Comparison of ENCODE assay signal across 16 cellular contexts in the genomic region with DNA sequence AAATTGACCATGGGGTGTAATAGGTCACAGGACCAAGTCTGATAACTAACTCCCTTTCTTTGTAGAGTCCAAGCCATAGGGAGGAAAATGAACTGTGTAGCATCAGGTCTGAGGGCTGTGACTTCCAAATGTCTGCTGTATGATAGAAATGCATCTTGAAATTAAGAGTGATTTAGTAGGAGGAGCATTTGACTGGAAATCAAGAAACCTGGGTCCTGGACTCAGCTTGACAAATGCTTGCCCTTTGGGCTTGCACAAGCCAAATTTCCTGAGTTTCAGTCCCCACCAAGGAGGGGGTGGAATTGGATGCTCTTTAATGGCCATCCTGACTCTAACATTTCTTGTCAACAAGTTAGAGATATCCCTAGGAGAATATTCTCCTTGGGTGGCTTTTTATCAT.
DNase-seq lines count a peak whose midpoint lies in the region; ATAC-seq and TF ChIP-seq lines count a peak whose summit lies in the region.
"Had no signal": no experiment of that assay in that cellular context is flagged by ENCODE, and none has a peak within 500 bp of the region (broad histone marks: within the 10 kb centered on the region; RNA-seq: fewer than 3 reads in every experiment).

No MANE protein-coding gene starts in this region.

- no peak for ATAC-seq in upper lobe of right lung
- no peak for ATAC-seq in GM18858 (IDR thresholded peaks at IDR 0.05; ENCODE audit: unreplicated experiment)
- ATAC-seq: effector memory CD8-positive, alpha-beta T cell; stimulated activated naive CD8-positive, alpha-beta T cell treated with anti-CD3 and anti-CD28 coated beads, Interleukin-15, Interleukin-2, amounts not matched to agents 100 U/mL and 50 U/mL, for 24 hours had no signal

- peak overlapping the region; percentile 87 for H3K4me2 ChIP-seq in osteoblast (ENCODE audit: insufficient read depth, low read length)

- H3K4me1 ChIP-seq in osteoblast (ENCODE audit: insufficient read depth, low read length) = peaks cover 61% of the 10 kb centered on the region
- peaks cover 21% of the 10 kb centered on the region for H3K4me1 ChIP-seq in upper lobe of right lung
- H3K4me1 ChIP-seq: HAP-1 had no signal

- H3K27me3 ChIP-seq in osteoblast (ENCODE audit: insufficient read depth, low read length) (no peaks in the 10 kb centered on the region), upper lobe of right lung (no peaks in the 10 kb centered on the region)

- TF ChIP-seq CTCF in astrocyte of the cerebellum (IDR thresholded peaks at IDR 0.05; ENCODE audit: low read depth, low read length, missing control alignments) (no peak), fibroblast of pulmonary artery (IDR thresholded peaks at IDR 0.05; ENCODE audit: low read length, missing control alignments) (no peak), osteoblast (IDR thresholded peaks at IDR 0.05; ENCODE audit: extremely low read depth, low read depth, low read length) (no peak), upper lobe of right lung (IDR thresholded peaks at IDR 0.05) (no peak)

- no peaks in the 10 kb centered on the region for H3K36me3 Mint-ChIP-seq in activated CD4-positive, alpha-beta T cell treated with anti-CD3 and anti-CD28 coated beads, Interleukin-2, amount 10 ng/mL, durations not matched to agents 7 days and 5 days (ENCODE audit: low read depth)
- H3K36me3 Mint-ChIP-seq: activated naive CD8-positive, alpha-beta T cell had no signal

- intact Hi-C loops in upper lobe of right lung (cut with DNase I) = no loop called here

- no peaks in the 10 kb centered on the region for H4K20me1 ChIP-seq in osteoblast (ENCODE audit: insufficient read depth, low read length)

- H3K27me3 Mint-ChIP-seq in activated CD4-positive, alpha-beta T cell treated with anti-CD3 and anti-CD28 coated beads, Interleukin-2, amount 10 ng/mL, durations not matched to agents 7 days and 5 days = peaks cover 2% of the 10 kb centered on the region
- H3K27me3 Mint-ChIP-seq: activated naive CD8-positive, alpha-beta T cell; memory B cell had no signal

- H3K4me1 Mint-ChIP-seq in activated CD4-positive, alpha-beta T cell treated with anti-CD3 and anti-CD28 coated beads, Interleukin-2, amount 10 ng/mL, durations not matched to agents 7 days and 5 days = peaks cover 9% of the 10 kb centered on the region

- POLR2A ChIA-PET in activated CD4-positive, alpha-beta T cell treated with anti-CD3 and anti-CD28 coated beads, Interleukin-2, amount 10 ng/mL, durations not matched to agents 7 days and 5 days (lab: Charles Lee) = no interaction called here

- H3K4me3 ChIP-seq in astrocyte of the cerebellum (ENCODE audit: low read depth, low read length) = peak overlapping the region; percentile 40
- H3K4me3 ChIP-seq in fibroblast of pulmonary artery (replicated peaks; ENCODE audit: low read depth, low read length) = peak overlapping the region; percentile 59
- peak overlapping the region; percentile 76 for H3K4me3 ChIP-seq in osteoblast (ENCODE audit: insufficient read depth, low read length)
- peak overlapping the region; percentile 44 for H3K4me3 ChIP-seq in upper lobe of right lung
- H3K4me3 ChIP-seq: HAP-1 had no signal

- in situ Hi-C loops in astrocyte of the cerebellum (cut with HindIII; ENCODE audit: low sequenced_read_pairs) = no loop called here

- no peaks in the 10 kb centered on the region for H3K9me3 ChIP-seq in osteoblast (ENCODE audit: low read depth, low read length)
- no peaks in the 10 kb centered on the region for H3K9me3 ChIP-seq in upper lobe of right lung
- H3K9me3 ChIP-seq: HAP-1 had no signal

- peak overlapping the region; percentile 70 for H2AFZ ChIP-seq in osteoblast (ENCODE audit: low read length)

- peaks cover 68% of the 10 kb centered on the region for H3K79me2 ChIP-seq in osteoblast (ENCODE audit: insufficient read depth, low read length)

- CTCF ChIA-PET in activated CD4-positive, alpha-beta T cell treated with anti-CD3 and anti-CD28 coated beads, Interleukin-2, amount 10 ng/mL, durations not matched to agents 7 days and 5 days (lab: Charles Lee) = no interaction called here

- H3K9me3 Mint-ChIP-seq in activated CD4-positive, alpha-beta T cell treated with anti-CD3 and anti-CD28 coated beads, Interleukin-2, amount 10 ng/mL, durations not matched to agents 7 days and 5 days = no peaks in the 10 kb centered on the region
- H3K9me3 Mint-ChIP-seq: effector memory CD8-positive, alpha-beta T cell; memory B cell had no signal

- H3K27ac ChIP-seq in osteoblast (ENCODE audit: low read depth, low read length) (peak overlapping the region; percentile 95), upper lobe of right lung (no peak overlapping the region)
- H3K27ac ChIP-seq: WERI-Rb-1 had no signal

- DNase-seq in astrocyte of the cerebellum (ENCODE audit: low read depth) (no peak), fibroblast of pulmonary artery (ENCODE audit: low read depth) (peak; percentile 31), osteoblast (ENCODE audit: insufficient read length, low spot score, missing footprints) (no peak), upper lobe of right lung (no peak), putamen (ENCODE audit: low spot score) (no peak)
- no peak for DNase-seq in activated CD4-positive, alpha-beta T cell treated with anti-CD3 and anti-CD28 coated beads, Interleukin-2, amount 10 ng/mL, durations not matched to agents 7 days and 5 days
- DNase-seq: activated CD8-positive, alpha-beta memory T cell treated with anti-CD3 and anti-CD28 coated beads, Interleukin-2, amount 50 U/mL, for 48 hours; Calu3; effector memory CD8-positive, alpha-beta T cell; NCI-H2107; stimulated activated naive CD8-positive, alpha-beta T cell treated with anti-CD3 and anti-CD28 coated beads, Interleukin-15, Interleukin-2, amounts not matched to agents 100 U/mL and 50 U/mL, for 24 hours; WERI-Rb-1 had no signal

- no peak overlapping the region for H3K4me3 Mint-ChIP-seq in activated CD4-positive, alpha-beta T cell treated with anti-CD3 and anti-CD28 coated beads, Interleukin-2, amount 10 ng/mL, durations not matched to agents 7 days and 5 days
- H3K4me3 Mint-ChIP-seq: activated naive CD8-positive, alpha-beta T cell; effector memory CD8-positive, alpha-beta T cell; memory B cell had no signal

- H3K27ac Mint-ChIP-seq in activated CD4-positive, alpha-beta T cell treated with anti-CD3 and anti-CD28 coated beads, Interleukin-2, amount 10 ng/mL, durations not matched to agents 7 days and 5 days = no peak overlapping the region
- H3K27ac Mint-ChIP-seq: activated naive CD8-positive, alpha-beta T cell; effector memory CD8-positive, alpha-beta T cell; memory B cell had no signal

- H3K36me3 ChIP-seq in osteoblast (ENCODE audit: insufficient read depth, low read length) (no peaks in the 10 kb centered on the region), upper lobe of right lung (no peaks in the 10 kb centered on the region)
- H3K36me3 ChIP-seq: HAP-1, WERI-Rb-1 had no signal
